8 cellular contexts compared by ENCODE assay signal in the genomic region with DNA sequence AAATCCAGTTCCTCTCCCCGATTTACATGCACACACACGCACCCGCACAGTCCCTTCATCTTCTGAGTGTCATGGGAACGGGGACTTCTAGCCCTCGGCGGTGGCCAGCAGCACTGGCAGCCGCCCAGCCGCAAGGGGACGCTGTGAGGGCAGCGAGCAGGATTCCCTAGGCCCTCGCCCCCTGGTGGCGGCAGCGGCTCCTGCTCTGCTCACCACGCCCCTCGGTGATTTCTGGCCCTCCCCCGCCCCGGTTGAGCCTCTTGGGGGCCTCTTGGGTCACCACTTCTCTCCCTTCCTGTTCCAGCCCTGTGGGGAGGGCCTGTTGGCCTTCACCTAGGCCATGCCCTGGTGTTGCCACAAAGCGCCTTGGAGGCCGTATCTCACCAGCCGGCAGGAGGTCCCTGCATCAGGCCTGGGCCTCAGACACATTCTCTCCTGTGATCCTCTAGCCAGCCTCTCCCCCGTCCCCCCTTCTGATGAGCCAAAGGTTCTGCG.
DNase-seq lines count a peak whose midpoint lies in the region; ATAC-seq and TF ChIP-seq lines count a peak whose summit lies in the region.

No MANE protein-coding gene starts in this region.

- peaks cover 21% of the 10 kb centered on the region for H3K27me3 Mint-ChIP-seq in CD4-positive, CD25-positive, alpha-beta regulatory T cell
- peaks cover 3% of the 10 kb centered on the region for H3K27me3 Mint-ChIP-seq in brain

- no peaks in the 10 kb centered on the region for H3K9me2 ChIP-seq in GM23248 (ENCODE audit: insufficient read depth)

- no peaks in the 10 kb centered on the region for H3K4me1 ChIP-seq in CD4-positive, CD25-positive, alpha-beta regulatory T cell (ENCODE audit: control insufficient read depth, insufficient read depth, low read length, poor library complexity, severe bottlenecking)
- H3K4me1 ChIP-seq in GM23248 (ENCODE audit: insufficient read depth): peaks cover 35% of the 10 kb centered on the region

- peaks cover 0 to 2% (median 0%) of the 10 kb centered on the region in 7 donors for H3K9me3 Mint-ChIP-seq in CD4-positive, CD25-positive, alpha-beta regulatory T cell
- H3K9me3 Mint-ChIP-seq in brain: peaks cover 0 to 7% (median 2%) of the 10 kb centered on the region in 5 experiments

- peak; percentile 96 for TF ChIP-seq CTCF in VCaP (conservative IDR thresholded peaks at IDR 0.05)
- TF ChIP-seq CTCF in brain (conservative IDR thresholded peaks at IDR 0.05): peak; percentile 58 to 78
- TF ChIP-seq CTCF in kidney epithelial cell (IDR thresholded peaks at IDR 0.05; ENCODE audit: insufficient read depth, low read length, poor library complexity, severe bottlenecking): peak; percentile 96

- no peaks in the 10 kb centered on the region for H3K36me3 ChIP-seq in CD4-positive, CD25-positive, alpha-beta regulatory T cell (ENCODE audit: control insufficient read depth, insufficient read depth, low read length)
- H3K36me3 ChIP-seq in GM23248 (ENCODE audit: low read depth): no peaks in the 10 kb centered on the region
- H3K36me3 ChIP-seq in kidney epithelial cell (ENCODE audit: control insufficient read depth, insufficient read depth, low read length): no peaks in the 10 kb centered on the region

- no peaks in the 10 kb centered on the region for H3K9me3 ChIP-seq in CD4-positive, CD25-positive, alpha-beta regulatory T cell (ENCODE audit: control insufficient read depth in 2 of 2, low read length in 2 of 2)
- H3K9me3 ChIP-seq in GM23248 (ENCODE audit: low read depth): no peaks in the 10 kb centered on the region

- WGBS in GM23248 (ENCODE audit: low coverage in 1 of 2, low lambda C conversion rate in 2 of 2, missing lambda C conversion rate in 2 of 2), 2 experiments: 75 to 81% methylated on average over 12 to 22 of the region's 22 CpGs

- peaks cover 22% of the 10 kb centered on the region for H3F3A ChIP-seq in GM23248 (ENCODE audit: insufficient read depth)

- H3K27ac ChIP-seq in CD4-positive, CD25-positive, alpha-beta regulatory T cell (ENCODE audit: insufficient read depth, low read length, poor library complexity, severe bottlenecking): no peak overlapping the region
- H3K27ac ChIP-seq in GM23248 (no peak overlapping the region), VCaP (no peak overlapping the region)

- no peaks in the 10 kb centered on the region for H4K20me1 ChIP-seq in GM23248 (ENCODE audit: insufficient read depth)

- peaks cover 0 to 4% (median 3%) of the 10 kb centered on the region in 4 donors for H3K4me1 Mint-ChIP-seq in CD4-positive, CD25-positive, alpha-beta regulatory T cell
- peaks cover 47% of the 10 kb centered on the region for H3K4me1 Mint-ChIP-seq in brain

- no peaks in the 10 kb centered on the region for H3K79me2 ChIP-seq in GM23248 (ENCODE audit: insufficient read depth)

- no peak overlapping the region for H3K4me3 ChIP-seq in CD4-positive, CD25-positive, alpha-beta regulatory T cell (ENCODE audit: low read depth, low read length)
- H3K4me3 ChIP-seq in GM23248 (no peak overlapping the region), kidney epithelial cell (ENCODE audit: low read depth, low read length) (no peak overlapping the region)

- ATAC-seq in CD4-positive, CD25-positive, alpha-beta regulatory T cell (ENCODE audit: low read depth in 2 of 2): peak; percentile 79 to 82
- no peak for ATAC-seq in GM21381 (IDR thresholded peaks at IDR 0.05; ENCODE audit: unreplicated experiment)

- DNase-seq in CD4-positive, CD25-positive, alpha-beta regulatory T cell: peak; percentile 59 to 80 (median 67)
- DNase-seq in GM23248: peak; percentile 59
- peak; percentile 82 for DNase-seq in NCI-H146 (lab: John Stamatoyannopoulos, UW)
- no peak for DNase-seq in kidney epithelial cell (ENCODE audit: low read depth)
- peak; percentile 82 to 90 for DNase-seq in stimulated activated CD4-positive, alpha-beta T cell treated with anti-CD3 and anti-CD28 coated beads, Interleukin-2, amount 100 ng/mL, for 48 hours

- no peak overlapping the region for H3K4me3 Mint-ChIP-seq in CD4-positive, CD25-positive, alpha-beta regulatory T cell
- H3K4me3 Mint-ChIP-seq in brain: no peak overlapping the region

- no peak overlapping the region for H3K9ac ChIP-seq in GM23248

- H2AFZ ChIP-seq in GM23248: no peak overlapping the region

- peaks cover 3% of the 10 kb centered on the region for H3K27me3 ChIP-seq in CD4-positive, CD25-positive, alpha-beta regulatory T cell (ENCODE audit: control insufficient read depth, insufficient read depth, low read length)
- H3K27me3 ChIP-seq in GM23248 (replicated peaks; ENCODE audit: insufficient read depth) (no peaks in the 10 kb centered on the region), kidney epithelial cell (ENCODE audit: control insufficient read depth, insufficient read depth, low read length) (no peaks in the 10 kb centered on the region)

- H3K4me2 ChIP-seq in GM23248 (ENCODE audit: unreplicated experiment): peak overlapping the region; percentile 68

- H3K27ac Mint-ChIP-seq in CD4-positive, CD25-positive, alpha-beta regulatory T cell: no peak overlapping the region
- peak overlapping the region; percentile 21 to 82 (median 57) for H3K27ac Mint-ChIP-seq in brain

- H3K36me3 Mint-ChIP-seq in CD4-positive, CD25-positive, alpha-beta regulatory T cell: no peaks in the 10 kb centered on the region
- no peaks in the 10 kb centered on the region for H3K36me3 Mint-ChIP-seq in brain

- in situ Hi-C loops in GM23248 (cut with MboI): no loop called here

Comparison
In these comparisons a context has a peak if more than half of its experiments do, and no peak if none do; other contexts are left out.
1. H3K27ac Mint-ChIP-seq: peak in brain (5 of 5); none in CD4-positive, CD25-positive, alpha-beta regulatory T cell (0 of 3).
2. Peak in every context shown above with its lines, with median percentiles within 50 percentile points of each other: CTCF ChIP-seq.